ENCODE assay signal across 10 cellular contexts in genomic region chr7:129828989-129829676, GRCh38.
DNase-seq lines count a peak whose midpoint lies in the region; ATAC-seq and TF ChIP-seq lines count a peak whose summit lies in the region.
"Had no signal": no experiment of that assay in that cellular context is flagged by ENCODE, and none has a peak within 500 bp of the region (broad histone marks: within the 10 kb centered on the region; RNA-seq: fewer than 3 reads in every experiment).

No MANE protein-coding gene starts in this region.

- H3K27me3 ChIP-seq in Karpas-422 (ENCODE audit: low read length) = no peaks in the 10 kb centered on the region

- DNase-seq in GM12865 (ENCODE audit: low read depth) = peak; percentile 27
- peak; percentile 69 for DNase-seq in NB4 (ENCODE audit: low read depth)
- DNase-seq in activated CD8-positive, alpha-beta T cell treated with anti-CD3 and anti-CD28 coated beads for 36 hours = peak; percentile 71
- peak; percentile 43 for DNase-seq in mesenteric fat pad (ENCODE audit: low spot score)
- DNase-seq in HuH-7.5 (ENCODE audit: low spot score) = no peak
- no peak for DNase-seq in kidney glomerular epithelial cell (lab: John Stamatoyannopoulos, UW)
- no peak for DNase-seq in Karpas-422

- CTCF ChIA-PET in activated CD8-positive, alpha-beta T cell treated with anti-CD3 and anti-CD28 coated beads for 36 hours (lab: Charles Lee) = interaction anchor here (0.6 to 4.2 kb wide), 39 partner anchors 9 to 641 kb away, joined by 3 to 41 read pairs (median 4); partner anchors contain the start of gene SMO

- peaks cover 26% of the 10 kb centered on the region for H3K4me1 ChIP-seq in Karpas-422 (ENCODE audit: low read length)

- peaks cover 16% of the 10 kb centered on the region for H3K4me1 Mint-ChIP-seq in activated CD8-positive, alpha-beta T cell treated with anti-CD3 and anti-CD28 coated beads for 36 hours (ENCODE audit: low read depth)

- no peak overlapping the region for H3K4me3 Mint-ChIP-seq in activated CD8-positive, alpha-beta T cell treated with anti-CD3 and anti-CD28 coated beads for 36 hours

- H3K9ac ChIP-seq in Karpas-422 (ENCODE audit: low read length) = no peak overlapping the region
- H3K9ac ChIP-seq: KMS-11 had no signal

- no peak for TF ChIP-seq CTCF in GM12865 (IDR thresholded peaks at IDR 0.05; ENCODE audit: insufficient read depth, low read depth, low read length, missing control alignments)
- no peak for TF ChIP-seq CTCF in NB4 (IDR thresholded peaks at IDR 0.05; ENCODE audit: low read depth, low read length)
- no peak for TF ChIP-seq CTCF in activated CD8-positive, alpha-beta T cell treated with anti-CD3 and anti-CD28 coated beads for 36 hours (IDR thresholded peaks at IDR 0.05)

- H3K9me3 ChIP-seq in Karpas-422 (ENCODE audit: low read length) = no peaks in the 10 kb centered on the region

- TF ChIP-seq POLR2A in NB4 (IDR thresholded peaks at IDR 0.05; ENCODE audit: extremely low read depth, insufficient read length) = no peak

- H3K27me3 Mint-ChIP-seq in activated CD8-positive, alpha-beta T cell treated with anti-CD3 and anti-CD28 coated beads for 36 hours = no peaks in the 10 kb centered on the region
- H3K27me3 Mint-ChIP-seq: stimulated activated naive CD8-positive, alpha-beta T cell treated with anti-CD3 and anti-CD28 coated beads, Interleukin-15, Interleukin-2, amounts not matched to agents 100 ng/mL and 50 ng/mL, for 24 hours had no signal

- no peaks in the 10 kb centered on the region for H3K36me3 ChIP-seq in Karpas-422 (ENCODE audit: insufficient read depth, low read length)

- intact Hi-C loops in activated CD8-positive, alpha-beta T cell treated with anti-CD3 and anti-CD28 coated beads for 36 hours (cut with micrococcal nuclease) = loop anchor here (10.0 kb wide), 1 partner anchor 484 kb away; no protein-coding TSS in a partner anchor

- H4K20me1 ChIP-seq in Karpas-422 (ENCODE audit: insufficient read depth, low read depth, low read length) = no peaks in the 10 kb centered on the region

- H3K79me2 ChIP-seq in Karpas-422 (ENCODE audit: low read length) = no peaks in the 10 kb centered on the region

- H2AFZ ChIP-seq in Karpas-422 (ENCODE audit: low read length) = no peak overlapping the region

- no peak overlapping the region for H3K27ac Mint-ChIP-seq in activated CD8-positive, alpha-beta T cell treated with anti-CD3 and anti-CD28 coated beads for 36 hours

- no peak overlapping the region for H3K4me3 ChIP-seq in GM12865 (ENCODE audit: low read depth, low read length)
- H3K4me3 ChIP-seq in NB4 (ENCODE audit: low read depth, low read length) = no peak overlapping the region
- H3K4me3 ChIP-seq in Karpas-422 (ENCODE audit: low read length) = no peak overlapping the region

- no peak overlapping the region for H3K4me2 ChIP-seq in Karpas-422 (ENCODE audit: low read depth, low read length, poor library complexity, severe bottlenecking)

- H3K27ac ChIP-seq in Karpas-422 (ENCODE audit: low read length) = no peak overlapping the region
- H3K27ac ChIP-seq: KMS-11 had no signal

- POLR2A ChIA-PET in activated CD8-positive, alpha-beta T cell treated with anti-CD3 and anti-CD28 coated beads for 36 hours (lab: Charles Lee) = interaction anchor here (1.0 to 1.5 kb wide), 3 partner anchors 9 to 45 kb away, joined by 3 to 6 read pairs (median 3); no protein-coding TSS in a partner anchor

- ATAC-seq in activated CD8-positive, alpha-beta T cell treated with anti-CD3 and anti-CD28 coated beads for 36 hours = peak; percentile 52
- ATAC-seq in HG03457 (IDR thresholded peaks at IDR 0.05; ENCODE audit: unreplicated experiment) = no peak

- H3K9me2 ChIP-seq in Karpas-422 (replicated peaks; ENCODE audit: insufficient read depth, low read length) = no peaks in the 10 kb centered on the region

- H3K9me3 Mint-ChIP-seq in activated CD8-positive, alpha-beta T cell treated with anti-CD3 and anti-CD28 coated beads for 36 hours = no peaks in the 10 kb centered on the region
- H3K9me3 Mint-ChIP-seq: stimulated activated naive CD8-positive, alpha-beta T cell treated with anti-CD3 and anti-CD28 coated beads, Interleukin-15, Interleukin-2, amounts not matched to agents 100 ng/mL and 50 ng/mL, for 24 hours had no signal

- no peaks in the 10 kb centered on the region for H3K36me3 Mint-ChIP-seq in activated CD8-positive, alpha-beta T cell treated with anti-CD3 and anti-CD28 coated beads for 36 hours (ENCODE audit: low read depth)

Comparison
In these comparisons a context has a peak if more than half of its experiments do, and no peak if none do; other contexts are left out.
1. DNase-seq: peak in GM12865 (single experiment), NB4 (single experiment), activated CD8-positive, alpha-beta T cell treated with anti-CD3 and anti-CD28 coated beads for 36 hours (single experiment) and mesenteric fat pad (single experiment); none in HuH-7.5 (single experiment), kidney glomerular epithelial cell (single experiment) and Karpas-422 (single experiment).